ENCODE assay signal across 25 cellular contexts in the genomic region with DNA sequence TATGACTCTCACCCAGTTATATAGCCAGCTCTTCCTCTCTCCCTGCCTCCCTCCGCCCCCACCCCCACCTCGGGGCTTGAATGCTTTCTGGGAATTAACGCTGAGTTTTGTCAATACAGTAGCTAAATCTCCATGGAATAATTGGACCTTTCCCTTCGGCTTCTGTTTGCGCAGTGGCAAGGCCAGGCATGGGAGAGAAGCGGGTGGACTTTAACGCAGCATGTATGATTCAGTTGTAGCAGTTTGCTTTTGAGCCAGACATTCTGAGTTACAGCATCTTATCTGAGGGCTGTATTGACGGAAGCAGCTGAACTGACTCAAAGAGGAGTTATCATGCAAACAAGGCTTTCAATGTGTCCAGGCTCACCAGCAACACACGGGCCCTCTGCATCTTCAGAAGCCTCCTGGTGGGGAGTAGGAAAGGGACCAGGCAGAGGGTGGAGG.
DNase-seq lines count a peak whose midpoint lies in the region; ATAC-seq and TF ChIP-seq lines count a peak whose summit lies in the region.
"Had no signal": no experiment of that assay in that cellular context is flagged by ENCODE, and none has a peak within 500 bp of the region (broad histone marks: within the 10 kb centered on the region; RNA-seq: fewer than 3 reads in every experiment).

No MANE protein-coding gene starts in this region.

- POLR2A ChIA-PET in OCI-LY7 (lab: Charles Lee) = interaction anchor here (0.7 kb wide), 1 partner anchor 223 kb away, joined by 4 read pairs; no protein-coding TSS in a partner anchor

- H3K27ac ChIP-seq in SJCRH30 = peak overlapping the region; percentile 92
- H3K27ac ChIP-seq in mesodermal cell (ENCODE audit: low read depth, low read length, severe bottlenecking) = peak overlapping the region; percentile 59
- H3K27ac ChIP-seq in testis = peak overlapping the region; percentile 25 to 51
- no peak overlapping the region for H3K27ac ChIP-seq in OCI-LY7 (ENCODE audit: low read depth, low read length, poor library complexity, severe bottlenecking)
- H3K27ac ChIP-seq in esophagus muscularis mucosa (replicated peaks in 1 of 4) = no peak overlapping the region
- no peak overlapping the region for H3K27ac ChIP-seq in ascending aorta
- H3K27ac ChIP-seq: BLaER1 treated with 17β-estradiol and CSF1 and Interleukin-3, amounts not matched to agents 10 nM and 100 nM; colonic mucosa; prostate gland; skin epidermis; thoracic aorta; vagina had no signal

- no TSS peak for BruUV-seq in OCI-LY7 (replicated peaks; lab: Mats Ljungman, UMichigan)

- no peaks in the 10 kb centered on the region for H4K20me1 ChIP-seq in OCI-LY7 (ENCODE audit: insufficient read depth, low read length)
- H4K20me1 ChIP-seq: BLaER1 treated with 17β-estradiol and CSF1 and Interleukin-3, amounts not matched to agents 10 nM and 100 nM had no signal

- H3K9me3 ChIP-seq in SJCRH30 (replicated peaks) = peaks cover 9% of the 10 kb centered on the region
- H3K9me3 ChIP-seq in mesodermal cell (ENCODE audit: control insufficient read depth, low read length) = no peaks in the 10 kb centered on the region
- H3K9me3 ChIP-seq in testis = no peaks in the 10 kb centered on the region
- H3K9me3 ChIP-seq in OCI-LY7 (ENCODE audit: low read length) = no peaks in the 10 kb centered on the region
- no peaks in the 10 kb centered on the region for H3K9me3 ChIP-seq in esophagus muscularis mucosa
- H3K9me3 ChIP-seq in ascending aorta = no peaks in the 10 kb centered on the region
- H3K9me3 ChIP-seq: colonic mucosa, prostate gland, thoracic aorta, vagina had no signal

- no peak for TF ChIP-seq POLR2A in testis (IDR thresholded peaks at IDR 0.05)
- TF ChIP-seq POLR2A in esophagus muscularis mucosa (IDR thresholded peaks at IDR 0.05; ENCODE audit: low read depth) = no peak

- intact Hi-C loops in left ventricle myocardium superior (cut with micrococcal nuclease) = no loop called here
- intact Hi-C loops in cardiac septum (cut with DNase I) = no loop called here
- intact Hi-C loops in testis (cut with DNase I; ENCODE audit: low total_unique reads) = no loop called here
- intact Hi-C loops in OCI-LY7 (cut with micrococcal nuclease; ENCODE audit: unreplicated experiment) = no loop called here
- intact Hi-C loops in esophagus muscularis mucosa (cut with DNase I) = no loop called here
- intact Hi-C loops in ascending aorta (cut with DNase I) = no loop called here

- peak; percentile 28 for ATAC-seq in left ventricle myocardium superior
- ATAC-seq: K562; natural killer cell treated with Interleukin-12 subunit alpha and Interleukin-12 subunit beta and Interleukin-15 and Interleukin-18, amount 100 ng/mL, for 72 hours; stimulated activated memory B cell treated with anti-CD40 and anti-IgM and Interleukin-4, amounts not matched to agents 10 μg/mL and 1 μg/mL and 100 μg/mL, for 72 hours had no signal

- H3K4me2 ChIP-seq in OCI-LY7 (ENCODE audit: low read length) = no peak overlapping the region
- H3K4me2 ChIP-seq: BLaER1 treated with 17β-estradiol and CSF1 and Interleukin-3, amounts not matched to agents 10 nM and 100 nM had no signal

- H3K4me1 ChIP-seq in SJCRH30 (peaks cover 37% of the 10 kb centered on the region), mesodermal cell (ENCODE audit: control insufficient read depth, insufficient read depth, low read length, poor library complexity, severe bottlenecking) (peaks cover 7% of the 10 kb centered on the region), testis (peaks cover 10% of the 10 kb centered on the region), OCI-LY7 (ENCODE audit: insufficient read depth, low read length, poor library complexity, severe bottlenecking) (no peaks in the 10 kb centered on the region), esophagus muscularis mucosa (peaks cover 7 to 11% (median 8%) of the 10 kb centered on the region in 4 donors), ascending aorta (no peaks in the 10 kb centered on the region)
- H3K4me1 ChIP-seq: colonic mucosa, prostate gland, vagina had no signal

- 81 to 84% methylated on average over 6 to 9 of the region's 9 CpGs for WGBS in mesodermal cell (ENCODE audit: insufficient coverage in 2 of 2), 2 experiments
- WGBS in testis, 2 donors = 56 to 71% methylated on average over 9 of the region's 9 CpGs
- WGBS in esophagus muscularis mucosa = 53% methylated on average over 9 of the region's 9 CpGs

- no peak for DNase-seq in left ventricle myocardium superior
- no peak for DNase-seq in cardiac septum (ENCODE audit: low spot score)
- peak; percentile 98 to 100 for DNase-seq in SJCRH30
- peak; percentile 56 for DNase-seq in testis
- no peak for DNase-seq in OCI-LY7 (ENCODE audit: low spot score)
- no peak for DNase-seq in esophagus muscularis mucosa (ENCODE audit: extremely low spot score)
- DNase-seq in ascending aorta (ENCODE audit: low spot score in 2 of 2) = no peak
- DNase-seq: activated CD4-positive, alpha-beta T cell treated with anti-CD3 and anti-CD28 coated beads, Interleukin-2, amount 50 U/mL, for 48 hours; activated CD4-positive, CD25-positive, alpha-beta regulatory T cell; activated effector memory CD4-positive, alpha-beta T cell treated with Interleukin-2 at 50 U/mL for 16 hours; colonic mucosa; H7; MM.1S; NCI-H1694; NCI-H2227 treated with DMSO at 0.1 percent for 48 hours; stimulated activated CD4-positive, alpha-beta T cell treated with anti-CD3 and anti-CD28 coated beads, Interleukin-2, amount 100 ng/mL, for 24 hours had no signal

- no peak for TF ChIP-seq EP300 in esophagus muscularis mucosa (IDR thresholded peaks at IDR 0.05)

- H3K9me2 ChIP-seq in OCI-LY7 (ENCODE audit: insufficient read depth, low read length) = no peaks in the 10 kb centered on the region

- no peak overlapping the region for H2AFZ ChIP-seq in OCI-LY7 (ENCODE audit: low read length)

- H3K27me3 ChIP-seq in SJCRH30 = no peaks in the 10 kb centered on the region
- no peaks in the 10 kb centered on the region for H3K27me3 ChIP-seq in testis
- no peaks in the 10 kb centered on the region for H3K27me3 ChIP-seq in esophagus muscularis mucosa
- no peaks in the 10 kb centered on the region for H3K27me3 ChIP-seq in ascending aorta
- H3K27me3 ChIP-seq: BLaER1 treated with 17β-estradiol and CSF1 and Interleukin-3, amounts not matched to agents 10 nM and 100 nM; colonic mucosa; vagina had no signal

- CTCF ChIA-PET in OCI-LY7 (lab: Charles Lee; ENCODE audit: unreplicated experiment) = interaction anchor here (0.6 kb wide), 1 partner anchor 1173 kb away, joined by 3 read pairs; no protein-coding TSS in a partner anchor

- H3K36me3 ChIP-seq in SJCRH30 (no peaks in the 10 kb centered on the region), mesodermal cell (ENCODE audit: control insufficient read depth, insufficient read depth, low read length) (no peaks in the 10 kb centered on the region), testis (ENCODE audit: low read depth, missing control alignments) (no peaks in the 10 kb centered on the region), OCI-LY7 (ENCODE audit: insufficient read depth, low read length) (no peaks in the 10 kb centered on the region), esophagus muscularis mucosa (no peaks in the 10 kb centered on the region), ascending aorta (no peaks in the 10 kb centered on the region)
- H3K36me3 ChIP-seq: BLaER1 treated with 17β-estradiol and CSF1 and Interleukin-3, amounts not matched to agents 10 nM and 100 nM; colonic mucosa; prostate gland; thoracic aorta; vagina had no signal

- TF ChIP-seq CTCF in testis (IDR thresholded peaks at IDR 0.05) (no peak), OCI-LY7 (conservative IDR thresholded peaks at IDR 0.05; ENCODE audit: low read length) (no peak), esophagus muscularis mucosa (IDR thresholded peaks at IDR 0.05) (no peak), ascending aorta (IDR thresholded peaks at IDR 0.05) (no peak)

- H3K79me2 ChIP-seq in OCI-LY7 (ENCODE audit: insufficient read depth, low read depth, low read length) = no peaks in the 10 kb centered on the region

- H3K4me3 ChIP-seq in SJCRH30 (peak overlapping the region; percentile 44), mesodermal cell (ENCODE audit: extremely low read depth, insufficient read depth, low read length, poor library complexity, severe bottlenecking) (no peak overlapping the region), testis (no peak overlapping the region), OCI-LY7 (ENCODE audit: low read depth, low read length, poor library complexity, severe bottlenecking) (no peak overlapping the region), esophagus muscularis mucosa (no peak overlapping the region), ascending aorta (no peak overlapping the region)
- H3K4me3 ChIP-seq: BLaER1 treated with 17β-estradiol and CSF1 and Interleukin-3, amounts not matched to agents 10 nM and 100 nM; colonic mucosa; K562; prostate gland; skin epidermis; thoracic aorta; vagina had no signal

Comparison
In these comparisons a context has a peak if more than half of its experiments do, and no peak if none do; other contexts are left out.
1. DNase-seq: peak in SJCRH30 (2 of 2) and testis (single experiment); none in left ventricle myocardium superior (single experiment), cardiac septum (single experiment), OCI-LY7 (single experiment), esophagus muscularis mucosa (single experiment) and ascending aorta (0 of 2).
2. H3K27ac ChIP-seq: peak in SJCRH30 (single experiment), mesodermal cell (single experiment) and testis (2 of 2); none in OCI-LY7 (single experiment), esophagus muscularis mucosa (0 of 4) and ascending aorta (0 of 2).